8 cellular contexts compared by ENCODE assay signal in genomic region chr6:44074383-44075136, GRCh38. TPM values are rescaled to one million over a fixed set of nuclear protein-coding genes. Genes with fewer than 3 reads are reported as not detected.
A peak's percentile ranks its signal among the peaks of the same experiment; 100 is the strongest.
DNase-seq lines count a peak whose midpoint lies in the region; ATAC-seq and TF ChIP-seq lines count a peak whose summit lies in the region.

No MANE protein-coding gene starts in this region.

- peaks cover 27% of the 10 kb centered on the region for H3K4me1 Mint-ChIP-seq in T-helper 2 cell treated with Interferon-gamma antibody and Interleukin-4, amounts not matched to agents 5 μg/mL and 100 μg/mL, for 36 hours (ENCODE audit: low read depth)

- no peak overlapping the region for H3K9ac ChIP-seq in liver (ENCODE audit: low read depth in 1 of 2, low read length in 2 of 2)

- H3K4me1 ChIP-seq in liver (ENCODE audit: control insufficient read depth in 4 of 4, insufficient read depth in 4 of 4, low read length in 3 of 4) = peaks cover 7 to 43% (median 17%) of the 10 kb centered on the region in 4 donors

- peaks cover 9% of the 10 kb centered on the region for H3K27me3 Mint-ChIP-seq in T-helper 2 cell treated with Interferon-gamma antibody and Interleukin-4, amounts not matched to agents 5 μg/mL and 100 μg/mL, for 36 hours (ENCODE audit: low read depth)

- peak; percentile 82 for TF ChIP-seq CTCF in liver (IDR thresholded peaks at IDR 0.05; ENCODE audit: low read depth, low read length, missing input control)

- 10% methylated on average over 18 of the region's 18 CpGs for WGBS in liver

- H3K27ac ChIP-seq in caudate nucleus (ENCODE audit: low read depth, low read length) (peak overlapping the region; percentile 4), liver (ENCODE audit: low read depth in 1 of 2, low read length in 2 of 2) (no peak overlapping the region)

- peak; percentile 91 to 96 for TF ChIP-seq RAD21 in liver (IDR thresholded peaks at IDR 0.05)

- H3K4me3 ChIP-seq in liver (ENCODE audit: low read depth in 1 of 3, low read length in 3 of 3) = no peak overlapping the region

- peak; percentile 33 for ATAC-seq in HG03045 (IDR thresholded peaks at IDR 0.05; ENCODE audit: unreplicated experiment)

- peak overlapping the region; percentile 70 for H3K27ac Mint-ChIP-seq in T-helper 2 cell treated with Interferon-gamma antibody and Interleukin-4, amounts not matched to agents 5 μg/mL and 100 μg/mL, for 36 hours

- no peaks in the 10 kb centered on the region for H3K9me3 ChIP-seq in liver (ENCODE audit: control insufficient read depth in 4 of 4, low read length in 3 of 4)

- no peaks in the 10 kb centered on the region for H3K9me3 Mint-ChIP-seq in T-helper 2 cell treated with Interferon-gamma antibody and Interleukin-4, amounts not matched to agents 5 μg/mL and 100 μg/mL, for 36 hours

- peak overlapping the region; percentile 87 for H3K4me3 Mint-ChIP-seq in T-helper 2 cell treated with Interferon-gamma antibody and Interleukin-4, amounts not matched to agents 5 μg/mL and 100 μg/mL, for 36 hours

- H3K27me3 ChIP-seq in liver (ENCODE audit: control insufficient read depth in 4 of 4, insufficient read depth in 4 of 4, low read length in 3 of 4) = no peaks in the 10 kb centered on the region

- no peaks in the 10 kb centered on the region for H3K36me3 Mint-ChIP-seq in T-helper 2 cell treated with Interferon-gamma antibody and Interleukin-4, amounts not matched to agents 5 μg/mL and 100 μg/mL, for 36 hours (ENCODE audit: low read depth)

- peak; percentile 86 for DNase-seq in EL
- peak; percentile 75 for DNase-seq in T-helper 2 cell treated with Interferon-gamma antibody and Interleukin-4, amounts not matched to agents 5 μg/mL and 100 μg/mL, for 36 hours (ENCODE audit: low spot score)
- DNase-seq in caudate nucleus (lab: John Stamatoyannopoulos, UW) = no peak
- peak; percentile 30 for DNase-seq in stimulated activated CD8-positive, alpha-beta memory T cell treated with anti-CD3 and anti-CD28 coated beads, Interleukin-12 subunit alpha, Interleukin-12 subunit beta, amount 100 ng/mL, for 1 hour (ENCODE audit: low read depth)
- no peak for DNase-seq in mesenteric fat pad (ENCODE audit: low spot score)
- DNase-seq in NCI-H82 (lab: John Stamatoyannopoulos, UW) = no peak

- no peaks in the 10 kb centered on the region for H3K36me3 ChIP-seq in liver (ENCODE audit: control insufficient read depth in 4 of 4, insufficient read depth in 3 of 4, low read depth in 1 of 4, low read length in 3 of 4)

TF ChIP-seq in liver, 16 proteins besides CTCF, POLR2A, EP300 and RAD21:
- TF ChIP-seq NR2F2 (IDR thresholded peaks at IDR 0.05) (no peak), RXRA (IDR thresholded peaks at IDR 0.05) (peak in 1 of 2 donors; percentile 33)

RNA-seq across cellular contexts. Expression of gene MRPL14, which starts 52.7 kb away (rescaled TPM):
- total RNA-seq in liver (10 to 100 TPM; 34.6 to 36.9 TPM), mesenteric fat pad (36.7 TPM)
- 100 to 1,000 TPM in 1 of 2 donors, 10 to 100 TPM in 1; 44.9 to 118 TPM for polyA plus RNA-seq in liver

RNA-seq across cellular contexts. Expression of gene TMEM63B, which starts 52.8 kb away (rescaled TPM):
- total RNA-seq in liver = 10 to 100 TPM; 53.8 to 64.9 TPM
- polyA plus RNA-seq in liver = 10 to 100 TPM in 1 of 2 donors, 1 to 10 TPM in 1; 9.6 to 21.4 TPM
- 24.3 TPM for total RNA-seq in mesenteric fat pad

Comparison
In these comparisons a context has a peak if more than half of its experiments do, and no peak if none do; other contexts are left out.
1. DNase-seq: peak in EL (single experiment), T-helper 2 cell treated with Interferon-gamma antibody and Interleukin-4, amounts not matched to agents 5 μg/mL and 100 μg/mL, for 36 hours (single experiment) and stimulated activated CD8-positive, alpha-beta memory T cell treated with anti-CD3 and anti-CD28 coated beads, Interleukin-12 subunit alpha, Interleukin-12 subunit beta, amount 100 ng/mL, for 1 hour (single experiment); none in caudate nucleus (0 of 61), mesenteric fat pad (single experiment) and NCI-H82 (single experiment).